In the genomic region with DNA sequence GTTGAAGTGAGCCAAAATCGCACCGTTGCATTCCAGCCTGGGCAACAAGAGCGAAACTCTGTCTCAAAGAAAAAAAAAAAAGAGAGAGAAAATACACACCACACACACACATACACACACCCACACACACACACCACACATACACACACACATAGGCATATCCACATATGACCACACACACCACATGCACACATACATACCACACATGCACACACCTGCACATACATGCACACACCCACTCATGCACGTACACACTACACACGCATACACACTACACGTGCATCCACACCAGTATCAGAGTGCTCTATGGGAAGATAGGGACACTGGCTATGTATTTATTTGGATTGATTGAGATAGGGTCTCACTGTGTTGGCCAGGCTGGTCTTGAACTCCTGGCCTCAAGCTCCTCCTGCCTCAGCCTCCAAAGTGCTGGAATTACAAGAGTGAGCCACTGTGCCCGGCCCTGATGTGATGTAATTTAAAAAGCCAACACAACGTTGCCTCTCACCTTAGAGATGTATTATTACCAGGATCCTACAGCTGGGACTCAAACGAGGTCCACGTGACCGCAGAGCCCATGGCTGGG, we compare ENCODE assay signal across 2 cellular contexts.
A peak's percentile ranks its signal among the peaks of the same experiment; 100 is the strongest.
TF ChIP-seq lines count a peak whose summit lies in the region.

No MANE protein-coding gene starts in this region.

TF ChIP-seq in HepG2, 621 proteins besides CTCF, POLR2A, EP300 and RAD21:
- TF ChIP-seq, protein P1, sequence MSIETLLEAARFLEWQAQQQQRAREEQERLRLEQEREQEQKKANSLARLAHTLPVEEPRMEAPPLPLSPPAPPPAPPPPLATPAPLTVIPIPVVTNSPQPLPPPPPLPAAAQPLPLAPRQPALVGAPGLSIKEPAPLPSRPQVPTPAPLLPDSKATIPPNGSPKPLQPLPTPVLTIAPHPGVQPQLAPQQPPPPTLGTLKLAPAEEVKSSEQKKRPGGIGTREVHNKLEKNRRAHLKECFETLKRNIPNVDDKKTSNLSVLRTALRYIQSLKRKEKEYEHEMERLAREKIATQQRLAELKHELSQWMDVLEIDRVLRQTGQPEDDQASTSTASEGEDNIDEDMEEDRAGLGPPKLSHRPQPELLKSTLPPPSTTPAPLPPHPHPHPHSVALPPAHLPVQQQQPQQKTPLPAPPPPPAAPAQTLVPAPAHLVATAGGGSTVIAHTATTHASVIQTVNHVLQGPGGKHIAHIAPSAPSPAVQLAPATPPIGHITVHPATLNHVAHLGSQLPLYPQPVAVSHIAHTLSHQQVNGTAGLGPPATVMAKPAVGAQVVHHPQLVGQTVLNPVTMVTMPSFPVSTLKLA (IDR thresholded peaks at IDR 0.05) = peak; percentile 84
- TF ChIP-seq ZNF432 (CRISPR knock-in tag; IDR thresholded peaks at IDR 0.05; ENCODE audit: borderline replicate concordance) = no peak

TF ChIP-seq in GM12878, 131 proteins besides CTCF, POLR2A, EP300 and RAD21:
- TF ChIP-seq, protein P2, sequence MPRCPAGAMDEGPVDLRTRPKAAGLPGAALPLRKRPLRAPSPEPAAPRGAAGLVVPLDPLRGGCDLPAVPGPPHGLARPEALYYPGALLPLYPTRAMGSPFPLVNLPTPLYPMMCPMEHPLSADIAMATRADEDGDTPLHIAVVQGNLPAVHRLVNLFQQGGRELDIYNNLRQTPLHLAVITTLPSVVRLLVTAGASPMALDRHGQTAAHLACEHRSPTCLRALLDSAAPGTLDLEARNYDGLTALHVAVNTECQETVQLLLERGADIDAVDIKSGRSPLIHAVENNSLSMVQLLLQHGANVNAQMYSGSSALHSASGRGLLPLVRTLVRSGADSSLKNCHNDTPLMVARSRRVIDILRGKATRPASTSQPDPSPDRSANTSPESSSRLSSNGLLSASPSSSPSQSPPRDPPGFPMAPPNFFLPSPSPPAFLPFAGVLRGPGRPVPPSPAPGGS (IDR thresholded peaks at IDR 0.05; ENCODE audit: borderline replicate concordance, insufficient read depth, low read depth, low read length, poor library complexity, severe bottlenecking) = peak; percentile 61
- no peak for TF ChIP-seq NFIC (IDR thresholded peaks at IDR 0.05; ENCODE audit: low read depth, low read length)
